Comparison of ENCODE assay signal across 10 cellular contexts in the genomic region with DNA sequence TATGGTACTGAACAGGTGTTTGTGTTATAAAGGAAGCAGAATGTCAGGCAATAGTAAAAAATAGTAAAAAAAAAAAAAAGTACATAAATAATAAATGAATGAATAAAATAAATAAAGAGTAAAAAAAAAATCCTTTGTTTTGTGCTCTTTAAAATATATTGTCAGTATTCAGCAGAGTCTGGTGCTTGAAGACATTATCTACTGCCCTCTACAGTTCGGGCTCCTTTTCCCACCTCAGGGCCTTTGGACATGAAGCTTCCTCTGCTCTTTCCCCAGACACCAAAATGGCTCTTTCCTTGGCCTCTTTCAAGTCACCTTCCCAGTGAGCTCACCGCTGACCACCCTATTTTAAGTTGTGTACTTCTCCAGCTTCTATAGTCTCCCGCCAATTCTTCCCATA.
A peak's percentile ranks its signal among the peaks of the same experiment; 100 is the strongest.
DNase-seq lines count a peak whose midpoint lies in the region; ATAC-seq and TF ChIP-seq lines count a peak whose summit lies in the region.
"Had no signal": no experiment of that assay in that cellular context is flagged by ENCODE, and none has a peak within 500 bp of the region (broad histone marks: within the 10 kb centered on the region; RNA-seq: fewer than 3 reads in every experiment).

No MANE protein-coding gene starts in this region.

- H3K9me3 ChIP-seq in adipocyte (ENCODE audit: control insufficient read depth, low read length) (no peaks in the 10 kb centered on the region), prostate gland (no peaks in the 10 kb centered on the region)

- H3K4me3 ChIP-seq in adipocyte (ENCODE audit: low read length) (no peak overlapping the region), kidney epithelial cell (ENCODE audit: low read depth, low read length) (no peak overlapping the region), prostate gland (no peak overlapping the region)

- H3K36me3 ChIP-seq in adipocyte (ENCODE audit: control insufficient read depth, insufficient read depth, low read length, severe bottlenecking), result no peaks in the 10 kb centered on the region
- H3K36me3 ChIP-seq in kidney epithelial cell (ENCODE audit: control insufficient read depth, insufficient read depth, low read length), result no peaks in the 10 kb centered on the region
- H3K36me3 ChIP-seq in prostate gland, result no peaks in the 10 kb centered on the region

- TF ChIP-seq CTCF in kidney epithelial cell (IDR thresholded peaks at IDR 0.05; ENCODE audit: insufficient read depth, low read length, poor library complexity, severe bottlenecking), result peak; percentile 43
- TF ChIP-seq CTCF in prostate gland (IDR thresholded peaks at IDR 0.05), result no peak

- peaks cover 26% of the 10 kb centered on the region for H3K4me1 ChIP-seq in adipocyte (ENCODE audit: control insufficient read depth, insufficient read depth, low read length)
- H3K4me1 ChIP-seq in prostate gland (replicated peaks), result no peaks in the 10 kb centered on the region

- 91% methylated on average over 3 of the region's 3 CpGs for WGBS in prostate gland

- no peak for TF ChIP-seq POLR2A in prostate gland (IDR thresholded peaks at IDR 0.05)

- intact Hi-C loops in prostate gland (cut with DNase I), result loop anchor here (5.0 to 10.0 kb wide), 2 partner anchors 130 to 243 kb away; no protein-coding TSS in a partner anchor

- H3K9ac ChIP-seq in adipocyte (ENCODE audit: low read length), result no peak overlapping the region

- no peak overlapping the region for H3K27ac ChIP-seq in prostate gland

- H3K27me3 ChIP-seq in adipocyte (replicated peaks; ENCODE audit: control insufficient read depth, insufficient read depth, low read length) (no peaks in the 10 kb centered on the region), kidney epithelial cell (ENCODE audit: control insufficient read depth, insufficient read depth, low read length) (no peaks in the 10 kb centered on the region), prostate gland (replicated peaks; ENCODE audit: insufficient read depth) (no peaks in the 10 kb centered on the region)

- DNase-seq in DMS53 (lab: John Stamatoyannopoulos, UW), result peak; percentile 64
- DNase-seq in HT-29 (ENCODE audit: low spot score), result peak; percentile 29
- peak; percentile 42 for DNase-seq in adipocyte (ENCODE audit: low read depth)
- DNase-seq in kidney epithelial cell (ENCODE audit: low read depth), result no peak
- DNase-seq in prostate gland (ENCODE audit: low spot score), result no peak
- DNase-seq in NCI-H2029 (lab: John Stamatoyannopoulos, UW), result no peak
- DNase-seq: activated gamma-delta T cell, glutamatergic neuron had no signal

- ATAC-seq in GM19023 (IDR thresholded peaks at IDR 0.05; ENCODE audit: unreplicated experiment) (no peak), HG02610 (IDR thresholded peaks at IDR 0.05; ENCODE audit: unreplicated experiment) (no peak)

Comparison
In these comparisons a context has a peak if more than half of its experiments do, and no peak if none do; other contexts are left out.
1. DNase-seq: peak in DMS53 (single experiment), HT-29 (single experiment) and adipocyte (single experiment); none in kidney epithelial cell (single experiment), prostate gland (single experiment) and NCI-H2029 (single experiment).